Comparison of ENCODE assay signal across 5 cellular contexts in the genomic region with DNA sequence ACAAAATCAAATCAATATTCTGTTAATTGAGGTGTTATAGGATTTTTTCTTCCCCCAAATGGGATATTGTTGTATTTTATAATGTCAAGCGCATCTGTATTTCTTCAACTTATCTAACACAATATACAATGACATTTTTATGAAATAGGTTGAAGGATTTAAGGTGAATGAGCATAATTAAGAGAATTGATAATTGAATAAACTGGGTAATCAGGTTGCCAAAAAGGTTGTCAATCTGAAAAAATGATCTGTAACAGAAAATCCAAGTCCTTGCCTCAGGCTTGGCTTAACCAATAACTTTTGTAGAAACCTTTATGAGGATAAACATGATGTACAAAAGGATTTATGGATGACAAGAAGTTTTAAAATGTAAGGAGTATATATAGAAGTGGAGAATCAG.
"Had no signal": no experiment of that assay in that cellular context is flagged by ENCODE, and none has a peak within 500 bp of the region (broad histone marks: within the 10 kb centered on the region; RNA-seq: fewer than 3 reads in every experiment).

No MANE protein-coding gene starts in this region.

- H3K27ac ChIP-seq: HL-60 had no signal

- DNase-seq: IMR-90, KBM-7 had no signal

- ATAC-seq: HepG2, K562 had no signal

- H3K4me3 ChIP-seq: K562 had no signal
